8 cellular contexts compared by ENCODE assay signal in genomic region chr9:109469646-109470358, GRCh38.
A peak's percentile ranks its signal among the peaks of the same experiment; 100 is the strongest.
DNase-seq lines count a peak whose midpoint lies in the region; ATAC-seq lines count a peak whose summit lies in the region.

No MANE protein-coding gene starts in this region.

- peaks cover 37% of the 10 kb centered on the region for H3K4me1 ChIP-seq in endocrine pancreas (ENCODE audit: control insufficient read depth, insufficient read depth, low read length)

- no peaks in the 10 kb centered on the region for H3K27me3 ChIP-seq in endocrine pancreas (ENCODE audit: control insufficient read depth, insufficient read depth, low read length)

- peak overlapping the region; percentile 45 for H3K4me3 ChIP-seq in endocrine pancreas (ENCODE audit: control insufficient read depth, insufficient read depth, low read length)

- H3K9ac ChIP-seq in endocrine pancreas (ENCODE audit: control insufficient read depth, insufficient read depth, low read length), result peak overlapping the region; percentile 38

- H3K36me3 ChIP-seq in endocrine pancreas (ENCODE audit: control insufficient read depth, insufficient read depth, low read length), result no peaks in the 10 kb centered on the region

- DNase-seq in COLO668 (lab: John Stamatoyannopoulos, UW; ENCODE audit: unreplicated experiment), result peak; percentile 62
- DNase-seq in NCI-H526 treated with DMSO at 0.1 percent for 48 hours (lab: John Stamatoyannopoulos, UW), result peak; percentile 32
- DNase-seq in activated CD4-positive, alpha-beta T cell treated with anti-CD3 and anti-CD28 coated beads, Interleukin-2, amount 50 U/mL, for 4 hours, result peak; percentile 32 to 35
- DNase-seq in midbrain (lab: John Stamatoyannopoulos, UW), result peak; percentile 78
- DNase-seq in stimulated activated CD8-positive, alpha-beta memory T cell treated with anti-CD3 and anti-CD28 coated beads, Interleukin-7, amount 100 ng/mL, for 4 hours (ENCODE audit: low read depth in 2 of 2), result peak; percentile 6 to 15

- ATAC-seq in GM19397 (IDR thresholded peaks at IDR 0.05; ENCODE audit: unreplicated experiment) (peak; percentile 89), HG03469 (IDR thresholded peaks at IDR 0.05; ENCODE audit: unreplicated experiment) (peak; percentile 94)

- no peaks in the 10 kb centered on the region for H3K9me3 ChIP-seq in endocrine pancreas (ENCODE audit: control insufficient read depth, low read length)

Comparison
In these comparisons a context has a peak if more than half of its experiments do, and no peak if none do; other contexts are left out.
1. Peak in every context shown above with its lines: DNase-seq, ATAC-seq and H3K4me3 ChIP-seq.
2. DNase-seq: peak in every context shown above with its lines; median percentile 78 in midbrain; 62 in COLO668; 34 in activated CD4-positive, alpha-beta T cell treated with anti-CD3 and anti-CD28 coated beads, Interleukin-2, amount 50 U/mL, for 4 hours; 32 in NCI-H526 treated with DMSO at 0.1 percent for 48 hours; 10 in stimulated activated CD8-positive, alpha-beta memory T cell treated with anti-CD3 and anti-CD28 coated beads, Interleukin-7, amount 100 ng/mL, for 4 hours.